9 cellular contexts compared by ENCODE assay signal in the genomic region with DNA sequence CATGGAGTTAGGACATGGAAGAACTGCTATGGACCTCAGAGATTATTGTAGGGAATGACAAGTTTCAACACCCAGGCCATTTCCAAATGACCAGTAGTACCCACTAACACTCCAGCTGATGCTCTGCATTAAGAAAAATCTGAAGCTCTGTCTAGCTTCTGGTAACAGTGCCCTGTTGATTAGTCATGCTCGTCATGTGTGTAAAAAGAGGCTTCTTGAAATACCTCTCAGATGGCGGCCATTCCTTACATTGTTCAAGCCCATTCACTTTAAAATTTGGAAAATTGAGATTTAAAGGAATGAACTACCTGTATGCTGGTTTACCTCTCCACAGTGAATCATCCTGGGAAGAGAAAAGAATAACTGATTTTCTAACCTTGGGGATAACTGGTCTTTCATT.
"Had no signal": no experiment of that assay in that cellular context is flagged by ENCODE, and none has a peak within 500 bp of the region (broad histone marks: within the 10 kb centered on the region; RNA-seq: fewer than 3 reads in every experiment).

No MANE protein-coding gene starts in this region.

- H3K36me3 ChIP-seq: HAP-1 had no signal

- H3K4me1 ChIP-seq: HAP-1 had no signal

- H3K4me2 ChIP-seq: KMS-11 had no signal

- ATAC-seq: HCT116, HepG2 had no signal

- FAIRE-seq: HepG2 had no signal

- H3K4me3 ChIP-seq: GM23248, HAP-1 had no signal

- DNase-seq: GM23248, H7, HFFc6, KBM-7 had no signal

- H3K27ac ChIP-seq: GM23248, HL-60, KMS-11 had no signal

- H3K9ac ChIP-seq: GM23248, KMS-11 had no signal

- H2AFZ ChIP-seq: GM23248 had no signal

- H3K9me3 ChIP-seq: HAP-1 had no signal
